Comparison of ENCODE assay signal across 14 cellular contexts in the genomic region with DNA sequence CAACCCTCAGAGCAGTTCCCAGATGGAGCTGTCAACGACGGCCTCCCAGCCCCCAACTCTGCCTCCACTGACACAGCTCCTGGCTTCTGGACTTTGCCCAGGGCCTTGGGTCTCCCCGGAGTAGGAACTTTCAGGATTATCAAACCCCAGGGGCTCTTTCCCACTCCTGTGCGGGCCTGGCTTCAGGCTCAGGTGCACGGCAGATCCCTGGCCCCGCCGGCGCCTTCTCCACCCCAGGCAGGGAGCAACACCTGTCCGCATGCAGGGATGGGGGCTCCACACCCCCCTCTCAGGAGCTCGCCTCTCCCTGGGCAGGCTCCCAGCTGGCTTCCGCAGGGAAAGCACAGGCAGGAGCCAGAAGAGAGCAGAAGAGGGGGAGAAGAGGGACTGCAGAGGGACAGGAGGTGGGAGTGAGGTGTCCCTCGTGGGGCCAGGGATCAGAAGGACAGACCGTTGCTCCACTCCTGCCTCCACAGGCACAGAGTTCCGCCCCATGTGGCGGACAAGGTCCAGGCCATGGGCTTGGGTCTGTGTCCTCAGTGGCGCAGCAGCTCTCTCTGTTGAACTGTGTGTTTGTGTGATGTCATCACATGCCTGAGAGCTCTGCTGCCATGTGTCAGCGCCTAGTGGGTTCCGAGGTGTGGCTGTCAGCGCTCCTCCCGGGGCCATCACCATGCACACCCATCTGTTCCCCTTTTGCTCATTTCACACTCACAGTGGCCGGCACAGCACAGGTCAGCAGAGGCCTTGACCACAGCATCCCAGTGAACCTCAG.
A peak's percentile ranks its signal among the peaks of the same experiment; 100 is the strongest.
DNase-seq lines count a peak whose midpoint lies in the region; ATAC-seq and TF ChIP-seq lines count a peak whose summit lies in the region.
"Had no signal": no experiment of that assay in that cellular context is flagged by ENCODE, and none has a peak within 500 bp of the region (broad histone marks: within the 10 kb centered on the region; RNA-seq: fewer than 3 reads in every experiment).

No MANE protein-coding gene starts in this region.

- no peaks in the 10 kb centered on the region for H3F3A ChIP-seq in GM23248 (ENCODE audit: insufficient read depth)
- no peaks in the 10 kb centered on the region for H3F3A ChIP-seq in MM.1S (ENCODE audit: insufficient read depth, low read length)

- H3K9ac ChIP-seq in GM23248, result no peak overlapping the region
- H3K9ac ChIP-seq in MM.1S (ENCODE audit: low read length), result no peak overlapping the region

- in situ Hi-C loops in GM23248 (cut with MboI), result no loop called here

- TF ChIP-seq POLR2A in body of pancreas (IDR thresholded peaks at IDR 0.05), result no peak

- H4K20me1 ChIP-seq in GM23248 (ENCODE audit: insufficient read depth) (no peaks in the 10 kb centered on the region), MM.1S (ENCODE audit: insufficient read depth, low read length) (no peaks in the 10 kb centered on the region)

- H3K9me3 ChIP-seq in GM23248 (ENCODE audit: low read depth), result no peaks in the 10 kb centered on the region
- no peaks in the 10 kb centered on the region for H3K9me3 ChIP-seq in body of pancreas
- H3K9me3 ChIP-seq in lower lobe of right lung, result no peaks in the 10 kb centered on the region
- H3K9me3 ChIP-seq in MM.1S (replicated peaks; ENCODE audit: insufficient read depth, low read length), result no peaks in the 10 kb centered on the region

- H3K4me3 ChIP-seq in GM23248 (no peak overlapping the region), body of pancreas (no peak overlapping the region), lower lobe of right lung (no peak overlapping the region), MM.1S (ENCODE audit: low read length) (no peak overlapping the region)

- WGBS in GM23248 (ENCODE audit: low coverage in 1 of 2, low lambda C conversion rate in 2 of 2, missing lambda C conversion rate in 2 of 2), 2 experiments, result 42 to 48% methylated on average over 20 to 21 of the region's 21 CpGs
- 26 to 52% methylated on average over 5 to 20 of the region's 21 CpGs for WGBS in body of pancreas, 2 donors

- ATAC-seq in body of pancreas (peak; percentile 20), lower lobe of right lung (peak in 1 of 2 donors; percentile 24), HG03159 (IDR thresholded peaks at IDR 0.05; ENCODE audit: unreplicated experiment) (no peak), GM21723 (IDR thresholded peaks at IDR 0.05; ENCODE audit: unreplicated experiment) (no peak)
- ATAC-seq: PC-3 had no signal

- H3K27ac ChIP-seq in GM23248, result no peak overlapping the region
- no peak overlapping the region for H3K27ac ChIP-seq in body of pancreas
- H3K27ac ChIP-seq in lower lobe of right lung, result no peak overlapping the region
- no peak overlapping the region for H3K27ac ChIP-seq in MM.1S (ENCODE audit: low read length)

- H3K79me2 ChIP-seq in GM23248 (ENCODE audit: insufficient read depth) (no peaks in the 10 kb centered on the region), MM.1S (ENCODE audit: low read length) (no peaks in the 10 kb centered on the region)

- H3K36me3 ChIP-seq in GM23248 (ENCODE audit: low read depth) (no peaks in the 10 kb centered on the region), body of pancreas (replicated peaks in 1 of 2; ENCODE audit: insufficient read depth in 1 of 2, low read depth in 2 of 2) (no peaks in the 10 kb centered on the region), lower lobe of right lung (peaks cover 6% of the 10 kb centered on the region), MM.1S (replicated peaks; ENCODE audit: insufficient read depth, low read length) (no peaks in the 10 kb centered on the region)

- TF ChIP-seq CTCF in body of pancreas (IDR thresholded peaks at IDR 0.05) (no peak), lower lobe of right lung (IDR thresholded peaks at IDR 0.05) (no peak), MM.1S (IDR thresholded peaks at IDR 0.05; ENCODE audit: low read length) (no peak)

- no peak overlapping the region for H2AFZ ChIP-seq in GM23248
- H2AFZ ChIP-seq in MM.1S (ENCODE audit: low read length), result no peak overlapping the region

- H3K9me2 ChIP-seq in GM23248 (ENCODE audit: insufficient read depth) (no peaks in the 10 kb centered on the region), MM.1S (replicated peaks; ENCODE audit: insufficient read depth, low read length) (no peaks in the 10 kb centered on the region)

- intact Hi-C loops in body of pancreas (cut with DNase I), result no loop called here
- intact Hi-C loops in lower lobe of right lung (cut with DNase I), result no loop called here

- peaks cover 18% of the 10 kb centered on the region for H3K27me3 ChIP-seq in GM23248 (replicated peaks; ENCODE audit: insufficient read depth)
- H3K27me3 ChIP-seq in body of pancreas, result no peaks in the 10 kb centered on the region
- no peaks in the 10 kb centered on the region for H3K27me3 ChIP-seq in lower lobe of right lung (ENCODE audit: low read depth)
- H3K27me3 ChIP-seq in MM.1S (replicated peaks; ENCODE audit: insufficient read depth, low read length), result peaks cover 100% of the 10 kb centered on the region

- H3K4me2 ChIP-seq in GM23248 (ENCODE audit: unreplicated experiment), result no peak overlapping the region
- H3K4me2 ChIP-seq in MM.1S (ENCODE audit: low read depth, low read length), result no peak overlapping the region

- DNase-seq in GM23248 (peak; percentile 4), NCI-H2107 treated with DMSO at 0.1 percent for 48 hours (lab: John Stamatoyannopoulos, UW; ENCODE audit: unreplicated experiment) (peak; percentile 48), body of pancreas (peak in 2 of 4 donors; percentile 14 to 36), lower lobe of right lung (peak; percentile 39), H4 (ENCODE audit: low spot score) (no peak), MM.1S (no peak)
- DNase-seq: activated CD8-positive, alpha-beta memory T cell treated with anti-CD3 and anti-CD28 coated beads, Interleukin-2, amount 50 U/mL, for 4 hours; activated naive CD4-positive, alpha-beta T cell treated with anti-CD3 and anti-CD28 coated beads, Interleukin-2, amount 10 ng/mL, durations not matched to agents 7 days and 5 days; HCEC 1CT; occipital lobe; PC-3; SW 1271 had no signal

- H3K4me1 ChIP-seq in GM23248 (ENCODE audit: insufficient read depth) (no peaks in the 10 kb centered on the region), body of pancreas (peaks cover 10% of the 10 kb centered on the region), lower lobe of right lung (no peaks in the 10 kb centered on the region), MM.1S (ENCODE audit: low read length) (no peaks in the 10 kb centered on the region)

Comparison
In these comparisons a context has a peak if more than half of its experiments do, and no peak if none do; other contexts are left out.
1. DNase-seq: peak in GM23248 (single experiment), NCI-H2107 treated with DMSO at 0.1 percent for 48 hours (single experiment) and lower lobe of right lung (single experiment); none in H4 (single experiment) and MM.1S (single experiment).